In the genomic region with DNA sequence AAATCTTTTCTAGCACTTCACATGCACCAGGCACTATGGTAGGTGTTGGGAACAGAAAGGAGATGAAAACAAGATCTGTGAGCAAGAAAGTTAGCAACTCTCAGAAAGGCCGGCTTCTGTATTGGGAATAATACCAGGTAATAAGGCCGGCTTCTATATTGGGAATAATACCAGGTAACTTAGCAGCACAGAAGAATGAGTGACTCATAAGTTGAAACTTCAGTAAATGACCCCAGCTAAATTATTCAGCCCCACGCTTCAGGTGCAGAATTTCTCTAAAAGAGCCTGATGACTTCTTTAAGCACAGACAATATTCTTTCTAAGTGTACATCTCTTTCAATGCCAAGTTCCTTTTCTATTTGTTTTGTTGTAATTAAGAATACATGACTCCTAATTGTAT, we compare ENCODE assay signal across 20 cellular contexts.
"Had no signal": no experiment of that assay in that cellular context is flagged by ENCODE, and none has a peak within 500 bp of the region (broad histone marks: within the 10 kb centered on the region; RNA-seq: fewer than 3 reads in every experiment).

No MANE protein-coding gene starts in this region.

- H3K4me2 ChIP-seq: KMS-11, SK-N-SH had no signal

- FAIRE-seq: HepG2 had no signal

- DNase-seq: Kasumi-1, MM.1S, NCI-H1092 treated with DMSO at 0.1 percent for 48 hours, NCI-H1436, NCI-H187, NCI-H2029, NCI-H2081 treated with DMSO at 0.1 percent for 48 hours, NCI-H2171, NCI-H226, NCI-H446, NCI-H510A, NCI-H524 treated with DMSO at 0.1 percent for 48 hours, NCI-H69, NCI-H774, SHP77, SK-N-SH had no signal

- ATAC-seq: HepG2, Panc1 had no signal

- H3K9me3 ChIP-seq: SK-N-SH had no signal

- H3K9ac ChIP-seq: KMS-11, SK-N-SH had no signal

- H3K27ac ChIP-seq: KMS-11, RWPE1 had no signal
